In genomic region chr20:32858873-32859372, GRCh38 we compare ENCODE assay signal across 17 cellular contexts. TPM values are rescaled to one million over a fixed set of nuclear protein-coding genes. Genes with fewer than 3 reads are reported as not detected.
DNase-seq lines count a peak whose midpoint lies in the region; ATAC-seq, FAIRE-seq and TF ChIP-seq lines count a peak whose summit lies in the region.
"Had no signal": no experiment of that assay in that cellular context is flagged by ENCODE, and none has a peak within 500 bp of the region (broad histone marks: within the 10 kb centered on the region; RNA-seq: fewer than 3 reads in every experiment).

EFCAB8 (plus strand) TSS chr20:32858923; CDS start chr20:32863793, 4,870 bp downstream.

- H3K4me1 ChIP-seq in A549 (no peaks in the 10 kb centered on the region), Loucy (ENCODE audit: insufficient read depth, low read length, poor library complexity, severe bottlenecking) (no peaks in the 10 kb centered on the region), foreskin keratinocyte (peaks cover 6% of the 10 kb centered on the region)
- H3K4me1 ChIP-seq in CD4-positive, CD25-positive, alpha-beta regulatory T cell (ENCODE audit: control insufficient read depth, insufficient read depth, low read length, poor library complexity, severe bottlenecking): no peaks in the 10 kb centered on the region
- H3K4me1 ChIP-seq: lower lobe of right lung, stomach had no signal

- no peak for FAIRE-seq in A549 (lab: Jason Lieb, UNC)
- FAIRE-seq: colon, TTC549 had no signal

- peaks cover 4% of the 10 kb centered on the region; the same call in 1 of the 2 replicates for H3K79me2 ChIP-seq in Loucy (ENCODE audit: insufficient read depth, low read length)

- peaks cover 8 to 15% (median 12%) of the 10 kb centered on the region in 4 donors for H3K4me1 Mint-ChIP-seq in CD4-positive, CD25-positive, alpha-beta regulatory T cell

- H3K36me3 ChIP-seq in CD4-positive, CD25-positive, alpha-beta regulatory T cell (ENCODE audit: control insufficient read depth, insufficient read depth, low read length): peaks cover 27% of the 10 kb centered on the region
- H3K36me3 ChIP-seq in Loucy (ENCODE audit: insufficient read depth, low read length): peaks cover 18% of the 10 kb centered on the region; the same call in 1 of the 2 replicates

- H3K9me2 ChIP-seq in Loucy (replicated peaks; ENCODE audit: low read depth, low read length): no peaks in the 10 kb centered on the region

- no peak for DNase-seq in A549 (ENCODE audit: low read depth in 1 of 2, low spot score in 1 of 2)
- DNase-seq in CD4-positive, CD25-positive, alpha-beta regulatory T cell: no peak
- DNase-seq in foreskin keratinocyte: no peak
- no peak for DNase-seq in GM13977 (ENCODE audit: low spot score)
- no peak for DNase-seq in hypothalamus (lab: John Stamatoyannopoulos, UW)
- no peak for DNase-seq in stimulated activated CD4-positive, alpha-beta T cell treated with anti-CD3 and anti-CD28 coated beads, Interleukin-4, amount 100 ng/mL, for 1 hour
- DNase-seq in NCI-H146 (lab: John Stamatoyannopoulos, UW): no peak
- DNase-seq: activated naive CD8-positive, alpha-beta T cell treated with anti-CD3 and anti-CD28 coated beads, Interleukin-2, amount 50 U/mL, for 24 hours; hippocampal formation; lower lobe of right lung; NCI-H187 treated with DMSO at 0.1 percent for 48 hours; stomach had no signal

- no peaks in the 10 kb centered on the region for H3F3A ChIP-seq in Loucy (ENCODE audit: low read depth)

- CTCF ChIA-PET in A549 (lab: Yijun Ruan, JAX): no interaction called here

- POLR2A ChIA-PET in A549 (lab: Yijun Ruan, JAX): no interaction called here

- no peak for TF ChIP-seq POLR2A in A549 (IDR thresholded peaks at IDR 0.05; ENCODE audit: low read length)

- H3K27me3 Mint-ChIP-seq in CD4-positive, CD25-positive, alpha-beta regulatory T cell: no peaks in the 10 kb centered on the region
- H3K27me3 Mint-ChIP-seq: activated naive CD8-positive, alpha-beta T cell treated with anti-CD3 and anti-CD28 coated beads, Interleukin-2, amount 50 U/mL, for 24 hours had no signal

- in situ Hi-C loops in GM13977 (cut with MboI; ENCODE audit: low pct_unique_long_range_greater_than_20kb, low sequenced_read_pairs, unreplicated experiment): no loop called here

- peak within 1 kb of the TSS; percentile 17 to 68 (median 47) for H3K27ac Mint-ChIP-seq in CD4-positive, CD25-positive, alpha-beta regulatory T cell
- H3K27ac Mint-ChIP-seq: activated naive CD8-positive, alpha-beta T cell treated with anti-CD3 and anti-CD28 coated beads, Interleukin-2, amount 50 U/mL, for 24 hours had no signal

- WGBS in A549 (ENCODE audit: missing lambda C conversion rate): 73% methylated on average over 6 of the region's 6 CpGs

- H3K4me3 ChIP-seq in A549 (no peak within 1 kb of the TSS), Loucy (ENCODE audit: low read length, poor library complexity, severe bottlenecking) (no peak within 1 kb of the TSS)
- H3K4me3 ChIP-seq in CD4-positive, CD25-positive, alpha-beta regulatory T cell (ENCODE audit: low read depth, low read length): no peak within 1 kb of the TSS
- H3K4me3 ChIP-seq: lower lobe of right lung, stomach had no signal

- H3K36me3 Mint-ChIP-seq in CD4-positive, CD25-positive, alpha-beta regulatory T cell: peaks cover 22% of the 10 kb centered on the region

- H3K27me3 ChIP-seq in CD4-positive, CD25-positive, alpha-beta regulatory T cell (ENCODE audit: control insufficient read depth, insufficient read depth, low read length): no peaks in the 10 kb centered on the region
- H3K27me3 ChIP-seq in Loucy (ENCODE audit: insufficient read depth, low read length, poor library complexity, severe bottlenecking) (no peaks in the 10 kb centered on the region), foreskin keratinocyte (no peaks in the 10 kb centered on the region)
- H3K27me3 ChIP-seq: stomach had no signal

- H3K9me3 Mint-ChIP-seq in CD4-positive, CD25-positive, alpha-beta regulatory T cell: no peaks in the 10 kb centered on the region
- H3K9me3 Mint-ChIP-seq: activated naive CD8-positive, alpha-beta T cell treated with anti-CD3 and anti-CD28 coated beads, Interleukin-2, amount 50 U/mL, for 24 hours had no signal

- H2AFZ ChIP-seq in Loucy (ENCODE audit: low read length): no peak within 1 kb of the TSS

- TF ChIP-seq EP300 in A549 (IDR thresholded peaks at IDR 0.05): no peak

- ATAC-seq in A549 (peak; percentile 66 to 73; a peak in 5 of 6 replicates), foreskin keratinocyte (no peak)
- ATAC-seq in CD4-positive, CD25-positive, alpha-beta regulatory T cell (ENCODE audit: low read depth in 2 of 2): no peak
- ATAC-seq: activated naive CD8-positive, alpha-beta T cell treated with anti-CD3 and anti-CD28 coated beads, Interleukin-2, amount 50 U/mL, for 24 hours; lower lobe of right lung had no signal

- no peak for TF ChIP-seq RAD21 in A549 (conservative IDR thresholded peaks at IDR 0.05 in 1 of 2, IDR thresholded peaks at IDR 0.05 in 1 of 2)

- H3K9ac ChIP-seq in Loucy (ENCODE audit: low read depth, low read length, poor library complexity, severe bottlenecking): no peak within 1 kb of the TSS

- no peak within 1 kb of the TSS for H3K27ac ChIP-seq in A549
- no peak within 1 kb of the TSS for H3K27ac ChIP-seq in CD4-positive, CD25-positive, alpha-beta regulatory T cell (ENCODE audit: insufficient read depth, low read length, poor library complexity, severe bottlenecking)
- no peak within 1 kb of the TSS for H3K27ac ChIP-seq in foreskin keratinocyte
- H3K27ac ChIP-seq: C4-2B, lower lobe of right lung, stomach had no signal

- H3K9me3 ChIP-seq in A549 (no peaks in the 10 kb centered on the region), Loucy (ENCODE audit: insufficient read depth, low read depth, low read length) (no peaks in the 10 kb centered on the region)
- no peaks in the 10 kb centered on the region for H3K9me3 ChIP-seq in CD4-positive, CD25-positive, alpha-beta regulatory T cell (ENCODE audit: control insufficient read depth in 2 of 2, low read length in 2 of 2)
- H3K9me3 ChIP-seq: lower lobe of right lung, stomach had no signal

- H4K20me1 ChIP-seq in Loucy (ENCODE audit: insufficient read depth, low read length, poor library complexity, severe bottlenecking): no peaks in the 10 kb centered on the region

- H3K4me3 Mint-ChIP-seq in CD4-positive, CD25-positive, alpha-beta regulatory T cell: no peak within 1 kb of the TSS
- H3K4me3 Mint-ChIP-seq: activated naive CD8-positive, alpha-beta T cell treated with anti-CD3 and anti-CD28 coated beads, Interleukin-2, amount 50 U/mL, for 24 hours had no signal

- TF ChIP-seq CTCF in A549 (IDR thresholded peaks at IDR 0.05): no peak
- TF ChIP-seq CTCF in Loucy (conservative IDR thresholded peaks at IDR 0.05; ENCODE audit: low read length): peak; percentile 19; the same call in 1 of the 2 replicates
- TF ChIP-seq CTCF in foreskin keratinocyte (conservative IDR thresholded peaks at IDR 0.05): peak; percentile 4
- no peak for TF ChIP-seq CTCF in GM13977 (IDR thresholded peaks at IDR 0.05; ENCODE audit: extremely low read depth, insufficient read depth, missing control alignments)

- no peak within 1 kb of the TSS for H3K4me2 ChIP-seq in A549
- H3K4me2 ChIP-seq in Loucy (ENCODE audit: low read depth, low read length, poor library complexity, severe bottlenecking): no peak within 1 kb of the TSS

TF ChIP-seq in A549, 52 proteins besides CTCF, POLR2A, EP300 and RAD21:
- TF ChIP-seq ESRRA (IDR thresholded peaks at IDR 0.05; ENCODE audit: borderline replicate concordance, low read length): no peak
- TF ChIP-seq SREBF2 (IDR thresholded peaks at IDR 0.05): no peak
- TF ChIP-seq ZSCAN20 (CRISPR knock-in tag; IDR thresholded peaks at IDR 0.05): no peak
- TF ChIP-seq FOSL2 (IDR thresholded peaks at IDR 0.05): no peak
- TF ChIP-seq FOSL2 (CRISPR knock-in tag; IDR thresholded peaks at IDR 0.05): no peak
- TF ChIP-seq FOSB (CRISPR knock-in tag; IDR thresholded peaks at IDR 0.05): no peak
- TF ChIP-seq ZNF302 (CRISPR knock-in tag; IDR thresholded peaks at IDR 0.05): no peak
- no peak for TF ChIP-seq CEBPB (IDR thresholded peaks at IDR 0.05)
- no peak for TF ChIP-seq RARB (CRISPR knock-in tag; IDR thresholded peaks at IDR 0.05)
- no peak for TF ChIP-seq NFE2L2 (conservative IDR thresholded peaks at IDR 0.05; ENCODE audit: low read length)
- no peak for TF ChIP-seq HDAC2 (IDR thresholded peaks at IDR 0.05)
- TF ChIP-seq TP53 (CRISPR knock-in tag; IDR thresholded peaks at IDR 0.05): no peak
- TF ChIP-seq PHF8 (IDR thresholded peaks at IDR 0.05; ENCODE audit: borderline replicate concordance, low read depth): no peak
- no peak for TF ChIP-seq TFCP2L1 (CRISPR knock-in tag; IDR thresholded peaks at IDR 0.05)
- no peak for TF ChIP-seq RCOR1 (IDR thresholded peaks at IDR 0.05; ENCODE audit: low read depth, low read length)
- no peak for TF ChIP-seq KDM1A (IDR thresholded peaks at IDR 0.05; ENCODE audit: low read depth)

RNA-seq across cellular contexts. Expression of gene EFCAB8, which starts in this region (rescaled TPM):
- not detected in 2 replicates for polyA plus RNA-seq in A549 (2011; rRNA removed)
- not detected in 2 replicates for polyA plus RNA-seq in A549 (2012; cell fraction: cytosol; rRNA removed)
- 0.01 and 0.02 TPM in 2 replicates for polyA plus RNA-seq in A549 (2012; cell fraction: nucleus; rRNA removed)
- not detected in 3 replicates for polyA plus RNA-seq in A549 (2017; fragmentation: RNase III; extraction: RNeasy Plus Mini Kit Qiagen cat#74134 plus additional on column Dnase treatment)
- not detected in 2 replicates for polyA minus RNA-seq in A549 (2011; rRNA and poly(A)+ RNA removed)
- total RNA-seq in CD4-positive, CD25-positive, alpha-beta regulatory T cell: 1.2 TPM
- polyA plus RNA-seq in CD4-positive, CD25-positive, alpha-beta regulatory T cell: not detected
- not detected in 2 replicates for total RNA-seq in foreskin keratinocyte
- 0.01 TPM in 1 of 2 replicates, not detected in the other for polyA plus RNA-seq in foreskin keratinocyte
- total RNA-seq: skeletal muscle tissue had no signal
- polyA plus RNA-seq: stomach had no signal

Comparison
In these comparisons a context has a peak if more than half of its experiments do, and no peak if none do; other contexts are left out.
1. Peak in ATAC-seq in A549; RNA of the gene not detected or under 1 TPM.
2. CTCF ChIP-seq: peak in Loucy (single experiment) and foreskin keratinocyte (single experiment); none in A549 (single experiment) and GM13977 (single experiment).